Comparison of ENCODE assay signal across 19 cellular contexts in genomic region chr1:190169311-190170067, GRCh38.
DNase-seq lines count a peak whose midpoint lies in the region; ATAC-seq and TF ChIP-seq lines count a peak whose summit lies in the region.
"Had no signal": no experiment of that assay in that cellular context is flagged by ENCODE, and none has a peak within 500 bp of the region (broad histone marks: within the 10 kb centered on the region; RNA-seq: fewer than 3 reads in every experiment).

No MANE protein-coding gene starts in this region.

- no peaks in the 10 kb centered on the region for H4K20me1 ChIP-seq in PC-9 (ENCODE audit: insufficient read depth)

- no peaks in the 10 kb centered on the region for H3K9me2 ChIP-seq in PC-9 (ENCODE audit: insufficient read depth)

- H3K27me3 Mint-ChIP-seq in CD4-positive, alpha-beta T cell = no peaks in the 10 kb centered on the region
- H3K27me3 Mint-ChIP-seq: stimulated activated memory B cell treated with anti-CD40 and anti-IgM and Interleukin-4, amounts not matched to agents 10 μg/mL and 1 μg/mL and 100 μg/mL, for 72 hours had no signal

- no peak overlapping the region for H3K4me3 ChIP-seq in PC-9
- no peak overlapping the region for H3K4me3 ChIP-seq in epithelial cell of esophagus (ENCODE audit: low read length)
- no peak overlapping the region for H3K4me3 ChIP-seq in psoas muscle
- H3K4me3 ChIP-seq: left lung, vagina had no signal

- H3K27me3 ChIP-seq in PC-9 (ENCODE audit: insufficient read depth, low read depth) = no peaks in the 10 kb centered on the region
- no peaks in the 10 kb centered on the region for H3K27me3 ChIP-seq in CD4-positive, alpha-beta T cell (ENCODE audit: control insufficient read depth, insufficient read depth, low read length)
- H3K27me3 ChIP-seq in psoas muscle (ENCODE audit: insufficient read depth in 3 of 3, low read length in 2 of 3) = no peaks in the 10 kb centered on the region
- H3K27me3 ChIP-seq: left lung, vagina had no signal

- intact Hi-C loops in PC-9 (cut with micrococcal nuclease; ENCODE audit: unreplicated experiment) = no loop called here
- intact Hi-C loops in CD4-positive, alpha-beta T cell (cut with DNase I, micrococcal nuclease) = no loop called here
- intact Hi-C loops in psoas muscle (cut with DNase I) = no loop called here

- 39 to 42% (median 41%) methylated on average over 3 of the region's 3 CpGs for WGBS in psoas muscle, 3 donors

- TSS peak; percentile 19 for BruUV-seq in PC-9 (replicated peaks; lab: Mats Ljungman, UMichigan)

- DNase-seq in H4 (ENCODE audit: low spot score) (peak; percentile 7), PC-9 (peak; percentile 4 to 38), epithelial cell of esophagus (ENCODE audit: low read depth) (peak; percentile 43), renal cortical epithelial cell (ENCODE audit: low read depth) (peak; percentile 19), psoas muscle (no peak), T1000 (lab: John Stamatoyannopoulos, UW) (no peak)
- no peak for DNase-seq in CD4-positive, alpha-beta T cell
- no peak for DNase-seq in stimulated activated naive CD4-positive, alpha-beta T cell (lab: John Stamatoyannopoulos, UW)
- DNase-seq: activated naive CD4-positive, alpha-beta T cell; central memory CD4-positive, alpha-beta T cell; GF-D8; left lung; natural killer cell; NCI-H187 treated with DMSO at 0.1 percent for 48 hours; right cardiac atrium had no signal

- POLR2A ChIA-PET in PC-9 (lab: Charles Lee; ENCODE audit: unreplicated experiment) = no interaction called here
- POLR2A ChIA-PET in CD4-positive, alpha-beta T cell (lab: Charles Lee) = no interaction called here

- H3K27ac ChIP-seq in PC-9 (peak overlapping the region; percentile 51), psoas muscle (no peak overlapping the region)
- H3K27ac ChIP-seq in CD4-positive, alpha-beta T cell (ENCODE audit: low read depth, low read length) = no peak overlapping the region
- H3K27ac ChIP-seq: left lung, vagina, VCaP had no signal

- no peaks in the 10 kb centered on the region for H3K36me3 ChIP-seq in PC-9 (ENCODE audit: low read depth)
- no peaks in the 10 kb centered on the region for H3K36me3 ChIP-seq in psoas muscle (ENCODE audit: insufficient read depth in 1 of 2, low read depth in 1 of 2)
- H3K36me3 ChIP-seq: left lung, vagina had no signal

- no peak overlapping the region for H3K4me3 Mint-ChIP-seq in CD4-positive, alpha-beta T cell
- H3K4me3 Mint-ChIP-seq: CD14-positive monocyte; natural killer cell; stimulated activated memory B cell treated with anti-CD40 and anti-IgM and Interleukin-4, amounts not matched to agents 10 μg/mL and 1 μg/mL and 100 μg/mL, for 72 hours had no signal

- no peaks in the 10 kb centered on the region for H3K4me1 Mint-ChIP-seq in CD4-positive, alpha-beta T cell (ENCODE audit: low read depth)
- H3K4me1 Mint-ChIP-seq: CD14-positive monocyte; natural killer cell; stimulated activated memory B cell treated with anti-CD40 and anti-IgM and Interleukin-4, amounts not matched to agents 10 μg/mL and 1 μg/mL and 100 μg/mL, for 72 hours had no signal

- H3K4me1 ChIP-seq in PC-9 (replicated peaks; ENCODE audit: insufficient read depth) (peaks cover 16% of the 10 kb centered on the region), psoas muscle (no peaks in the 10 kb centered on the region)
- H3K4me1 ChIP-seq: left lung, vagina had no signal

- TF ChIP-seq CTCF in PC-9 (conservative IDR thresholded peaks at IDR 0.05) = no peak
- TF ChIP-seq CTCF in epithelial cell of esophagus (IDR thresholded peaks at IDR 0.05; ENCODE audit: insufficient read depth, low read depth, low read length, missing control alignments) = no peak
- TF ChIP-seq CTCF in CD4-positive, alpha-beta T cell (IDR thresholded peaks at IDR 0.05) = no peak
- no peak for TF ChIP-seq CTCF in psoas muscle (IDR thresholded peaks at IDR 0.05)

- H3F3A ChIP-seq in PC-9 (ENCODE audit: insufficient read depth, low read depth) = no peaks in the 10 kb centered on the region

- H3K79me2 ChIP-seq in PC-9 (ENCODE audit: low read depth) = no peaks in the 10 kb centered on the region

- CTCF ChIA-PET in PC-9 (lab: Charles Lee) = no interaction called here
- CTCF ChIA-PET in CD4-positive, alpha-beta T cell (lab: Charles Lee) = no interaction called here

- ATAC-seq in CD4-positive, alpha-beta T cell (ENCODE audit: poor library complexity) = no peak
- no peak for ATAC-seq in psoas muscle
- ATAC-seq: left lung; natural killer cell; right cardiac atrium; stimulated activated memory B cell treated with anti-CD40 and anti-IgM and Interleukin-4, amounts not matched to agents 10 μg/mL and 1 μg/mL and 100 μg/mL, for 72 hours had no signal

- no peak overlapping the region for H3K27ac Mint-ChIP-seq in CD4-positive, alpha-beta T cell
- H3K27ac Mint-ChIP-seq: CD14-positive monocyte; natural killer cell; stimulated activated memory B cell treated with anti-CD40 and anti-IgM and Interleukin-4, amounts not matched to agents 10 μg/mL and 1 μg/mL and 100 μg/mL, for 72 hours had no signal

- H3K9me3 ChIP-seq in PC-9 (ENCODE audit: insufficient read depth, low read depth) (peaks cover 3% of the 10 kb centered on the region; the same call in 1 of the 2 replicates), psoas muscle (no peaks in the 10 kb centered on the region)
- peaks cover 6% of the 10 kb centered on the region for H3K9me3 ChIP-seq in CD4-positive, alpha-beta T cell (ENCODE audit: control insufficient read depth, low read length)
- H3K9me3 ChIP-seq: left lung, vagina had no signal

- H3K4me2 ChIP-seq in PC-9 = no peak overlapping the region

- H2AFZ ChIP-seq in PC-9 = no peak overlapping the region

- no peaks in the 10 kb centered on the region for H3K36me3 Mint-ChIP-seq in CD4-positive, alpha-beta T cell (ENCODE audit: low read depth)
- H3K36me3 Mint-ChIP-seq: CD14-positive monocyte; natural killer cell; stimulated activated memory B cell treated with anti-CD40 and anti-IgM and Interleukin-4, amounts not matched to agents 10 μg/mL and 1 μg/mL and 100 μg/mL, for 72 hours had no signal

- peaks cover 15% of the 10 kb centered on the region for H3K9me3 Mint-ChIP-seq in CD4-positive, alpha-beta T cell
- H3K9me3 Mint-ChIP-seq: stimulated activated memory B cell treated with anti-CD40 and anti-IgM and Interleukin-4, amounts not matched to agents 10 μg/mL and 1 μg/mL and 100 μg/mL, for 72 hours had no signal

Comparison
In these comparisons a context has a peak if more than half of its experiments do, and no peak if none do; other contexts are left out.
1. DNase-seq: peak in H4 (single experiment), PC-9 (2 of 2), epithelial cell of esophagus (single experiment) and renal cortical epithelial cell (single experiment); none in CD4-positive, alpha-beta T cell (0 of 10), psoas muscle (0 of 2), T1000 (single experiment) and stimulated activated naive CD4-positive, alpha-beta T cell (0 of 6).